ENCODE assay signal across 28 cellular contexts in genomic region chr12:130385193-130385592, GRCh38. TPM values are rescaled to one million over a fixed set of nuclear protein-coding genes. Genes with fewer than 3 reads are reported as not detected.
A peak's percentile ranks its signal among the peaks of the same experiment; 100 is the strongest.
DNase-seq lines count a peak whose midpoint lies in the region; ATAC-seq, FAIRE-seq and TF ChIP-seq lines count a peak whose summit lies in the region.
"Had no signal": no experiment of that assay in that cellular context is flagged by ENCODE, and none has a peak within 500 bp of the region (broad histone marks: within the 10 kb centered on the region; RNA-seq: fewer than 3 reads in every experiment).

No MANE protein-coding gene starts in this region.

- no peak for TF ChIP-seq RAD21 in liver (IDR thresholded peaks at IDR 0.05)
- TF ChIP-seq RAD21 in HepG2 (CRISPR knock-in tag; IDR thresholded peaks at IDR 0.05) = no peak

- H3K27me3 ChIP-seq in liver (ENCODE audit: control insufficient read depth in 4 of 4, insufficient read depth in 4 of 4, low read length in 3 of 4) (no peaks in the 10 kb centered on the region), HepG2 (ENCODE audit: control insufficient read depth in 1 of 2, insufficient read depth in 2 of 2, low read length in 2 of 2) (no peaks in the 10 kb centered on the region), right lobe of liver (no peaks in the 10 kb centered on the region)
- H3K27me3 ChIP-seq: BLaER1 had no signal

- intact Hi-C loops in HepG2 (cut with micrococcal nuclease; ENCODE audit: unreplicated experiment) = no loop called here
- intact Hi-C loops in right lobe of liver (cut with DNase I) = no loop called here
- intact Hi-C loops in left ventricle myocardium superior (cut with micrococcal nuclease) = no loop called here

- no peaks in the 10 kb centered on the region for H3K79me2 ChIP-seq in HepG2 (ENCODE audit: insufficient read depth, low read length)

- no peak overlapping the region for H3K4me2 ChIP-seq in HepG2 (ENCODE audit: low read depth, low read length)
- H3K4me2 ChIP-seq: BLaER1 had no signal

- CTCF ChIA-PET in HepG2 (lab: Yijun Ruan, JAX; ENCODE audit: low intra/inter-chr PET ratio, low total read pairs) = no interaction called here

- POLR2A ChIA-PET in HepG2 (lab: Yijun Ruan, JAX) = no interaction called here

- H4K20me1 ChIP-seq in HepG2 (ENCODE audit: insufficient read depth, low read length) = no peaks in the 10 kb centered on the region
- H4K20me1 ChIP-seq: BLaER1 had no signal

- ATAC-seq in HepG2 (no peak), right lobe of liver (peak; percentile 36 to 78 (median 60)), left ventricle myocardium superior (no peak)
- ATAC-seq: GM12878 had no signal

- 41% methylated on average over 4 of the region's 4 CpGs for WGBS in liver
- 22% methylated on average over 4 of the region's 4 CpGs for WGBS in HepG2 (ENCODE audit: low lambda C conversion rate)
- 42% methylated on average over 4 of the region's 4 CpGs for WGBS in right lobe of liver (ENCODE audit: insufficient coverage, low coverage, low lambda C conversion rate, missing lambda C conversion rate)

- TF ChIP-seq POLR2A in HepG2 (IDR thresholded peaks at IDR 0.05; ENCODE audit: insufficient read depth in 1 of 2, low read depth in 2 of 2, low read length in 2 of 2) = no peak
- no peak for TF ChIP-seq POLR2A in right lobe of liver (IDR thresholded peaks at IDR 0.05)

- H2AFZ ChIP-seq in HepG2 (ENCODE audit: low read length) = no peak overlapping the region

- no peak overlapping the region for H3K27ac ChIP-seq in liver (ENCODE audit: low read depth in 1 of 2, low read length in 2 of 2)
- no peak overlapping the region for H3K27ac ChIP-seq in HepG2 (ENCODE audit: extremely low read length, insufficient read depth, low read length)
- H3K27ac ChIP-seq in right lobe of liver = no peak overlapping the region

- no peaks in the 10 kb centered on the region for H3K36me3 ChIP-seq in liver (ENCODE audit: control insufficient read depth in 4 of 4, insufficient read depth in 3 of 4, low read depth in 1 of 4, low read length in 3 of 4)
- no peaks in the 10 kb centered on the region for H3K36me3 ChIP-seq in HepG2 (replicated peaks in 1 of 2; ENCODE audit: control insufficient read depth in 1 of 2, insufficient read depth in 2 of 2, low read length in 2 of 2)
- no peaks in the 10 kb centered on the region for H3K36me3 ChIP-seq in right lobe of liver
- H3K36me3 ChIP-seq: BE2C, BLaER1 had no signal

- H3K9ac ChIP-seq in liver (ENCODE audit: low read depth in 1 of 2, low read length in 2 of 2) (no peak overlapping the region), HepG2 (ENCODE audit: insufficient read depth, low read depth, low read length) (no peak overlapping the region)
- H3K9ac ChIP-seq: BLaER1 had no signal

- TF ChIP-seq CTCF in liver (IDR thresholded peaks at IDR 0.05; ENCODE audit: low read depth, low read length, missing input control) (no peak), HepG2 (CRISPR knock-in tag; IDR thresholded peaks at IDR 0.05) (no peak), right lobe of liver (IDR thresholded peaks at IDR 0.05) (no peak)

- peaks cover 5 to 30% (median 24%) of the 10 kb centered on the region in 4 donors for H3K4me1 ChIP-seq in liver (ENCODE audit: control insufficient read depth in 4 of 4, insufficient read depth in 4 of 4, low read length in 3 of 4)
- H3K4me1 ChIP-seq in HepG2 (ENCODE audit: insufficient read depth, low read length) = no peaks in the 10 kb centered on the region
- peaks cover 0 to 21% (median 6%) of the 10 kb centered on the region in 4 donors for H3K4me1 ChIP-seq in right lobe of liver
- H3K4me1 ChIP-seq: BE2C had no signal

- TF ChIP-seq EP300 in HepG2 (IDR thresholded peaks at IDR 0.05; ENCODE audit: low read depth in 2 of 2, low read length in 2 of 2) (no peak), HepG2 (CRISPR knock-in tag; IDR thresholded peaks at IDR 0.05; ENCODE audit: borderline replicate concordance) (no peak)

- in situ Hi-C loops in HepG2 (cut with HindIII; ENCODE audit: extremely low pct_ligation_motif_present, low pct_unique_long_range_greater_than_20kb) = no loop called here

- FAIRE-seq in HepG2 (lab: Jason Lieb, UNC) = no peak
- FAIRE-seq: A204.1, GM12878, GM12892, GM18507 had no signal

- no peaks in the 10 kb centered on the region for H3K9me3 ChIP-seq in liver (ENCODE audit: control insufficient read depth in 4 of 4, low read length in 3 of 4)
- no peaks in the 10 kb centered on the region for H3K9me3 ChIP-seq in HepG2 (ENCODE audit: low read length)
- H3K9me3 ChIP-seq in right lobe of liver = no peaks in the 10 kb centered on the region
- H3K9me3 ChIP-seq: BE2C had no signal

- DNase-seq in HepG2 (ENCODE audit: low spot score) = no peak
- no peak for DNase-seq in right lobe of liver
- no peak for DNase-seq in left ventricle myocardium superior
- no peak for DNase-seq in NCI-H748 (lab: John Stamatoyannopoulos, UW; ENCODE audit: unreplicated experiment)
- DNase-seq: 8988T; ACHN; BE2C; C1 segment of cervical spinal cord; CD4-positive, alpha-beta memory T cell; CD4-positive, CD25-positive, alpha-beta regulatory T cell; CD8-positive, alpha-beta memory T cell; COR-L47; DMS 273 treated with DMSO at 0.1 percent for 48 hours; DMS153; DMS53; DMS79; DND-41; EL; GDM1 had no signal

- no peak overlapping the region for H3K4me3 ChIP-seq in liver (ENCODE audit: low read depth in 1 of 3, low read length in 3 of 3)
- H3K4me3 ChIP-seq in HepG2 (replicated peaks in 1 of 3; ENCODE audit: insufficient read depth in 1 of 3, low read depth in 2 of 3, low read length in 3 of 3) = no peak overlapping the region
- no peak overlapping the region for H3K4me3 ChIP-seq in right lobe of liver
- H3K4me3 ChIP-seq: BLaER1, GM12878 had no signal

- no TSS peak for BruUV-seq in HepG2 (replicated peaks; lab: Mats Ljungman, UMichigan)

TF ChIP-seq in liver, 16 proteins besides CTCF, POLR2A, EP300 and RAD21 (continues in another document):
- TF ChIP-seq MAX (IDR thresholded peaks at IDR 0.05) (no peak), FOXA1 (IDR thresholded peaks at IDR 0.05) (no peak), RXRA (IDR thresholded peaks at IDR 0.05) (peak in 1 of 2 donors; percentile 70), EGR1 (IDR thresholded peaks at IDR 0.05; ENCODE audit: low read depth in 2 of 2) (peak in 1 of 2 donors; percentile 33), ATF3 (IDR thresholded peaks at IDR 0.05) (no peak), FOXA2 (IDR thresholded peaks at IDR 0.05) (peak; percentile 14), TAF1 (conservative IDR thresholded peaks at IDR 0.05) (no peak), SP1 (IDR thresholded peaks at IDR 0.05) (peak; percentile 37), JUND (IDR thresholded peaks at IDR 0.05) (peak in 1 of 2 donors; percentile 46), GABPA (IDR thresholded peaks at IDR 0.05 in 1 of 2, conservative IDR thresholded peaks at IDR 0.05 in 1 of 2) (no peak)

TF ChIP-seq in HepG2, 621 proteins besides CTCF, POLR2A, EP300 and RAD21 (continues in another document):
- TF ChIP-seq PHB2 (IDR thresholded peaks at IDR 0.05; ENCODE audit: partially characterized antibody) = no peak
- TF ChIP-seq TBX2 (CRISPR knock-in tag; IDR thresholded peaks at IDR 0.05; ENCODE audit: borderline replicate concordance) = no peak
- no peak for TF ChIP-seq ZNF552 (CRISPR knock-in tag; IDR thresholded peaks at IDR 0.05; ENCODE audit: borderline replicate concordance)
- TF ChIP-seq HOXA3 (CRISPR knock-in tag; IDR thresholded peaks at IDR 0.05) = no peak
- no peak for TF ChIP-seq ZNF792 (CRISPR knock-in tag; IDR thresholded peaks at IDR 0.05)
- TF ChIP-seq ZNF678 (CRISPR knock-in tag; IDR thresholded peaks at IDR 0.05) = no peak
- TF ChIP-seq ZNF703 (CRISPR knock-in tag; IDR thresholded peaks at IDR 0.05; ENCODE audit: borderline replicate concordance) = no peak
- TF ChIP-seq ZNF709 (CRISPR knock-in tag; IDR thresholded peaks at IDR 0.05) = no peak
- TF ChIP-seq MNT (IDR thresholded peaks at IDR 0.05) = no peak
- TF ChIP-seq ZNF263 (CRISPR knock-in tag; IDR thresholded peaks at IDR 0.05) = no peak
- no peak for TF ChIP-seq HNRNPL (IDR thresholded peaks at IDR 0.05; ENCODE audit: low read depth, low read length)

RNA-seq across cellular contexts. Expression of gene PIWIL1, which starts 47.5 kb away (rescaled TPM):
- total RNA-seq in liver (not detected), HepG2 (2016; rRNA removed; fragmentation: Illumina TruSeq; extraction: Trizol) (not detected in 2 replicates), right lobe of liver (not detected), left ventricle myocardium superior (not detected)
- polyA plus RNA-seq in liver (under 1 TPM in 1 of 2 donors, not detected in 1; 0.01 TPM), HepG2 (2011; rRNA removed) (not detected in 2 replicates)
- not detected in 2 replicates for total RNA-seq in HepG2 (2016; cell fraction: cytosol; rRNA removed; fragmentation: Illumina TruSeq; extraction: Trizol; ENCODE audit: low read depth)
- not detected in 2 replicates for total RNA-seq in HepG2 (2016; cell fraction: insoluble cytoplasmic fraction; rRNA removed; fragmentation: Illumina TruSeq; extraction: Trizol)
- total RNA-seq in HepG2 (2016; cell fraction: membrane; rRNA removed; fragmentation: Illumina TruSeq; extraction: Trizol) = not detected in 2 replicates
- total RNA-seq in HepG2 (2016; cell fraction: nucleus; rRNA removed; fragmentation: Illumina TruSeq; extraction: Trizol) = not detected in 2 replicates
- not detected in 2 replicates for polyA plus RNA-seq in HepG2 (2011; cell fraction: cytosol; rRNA removed)
- not detected in 2 replicates for polyA plus RNA-seq in HepG2 (2011; cell fraction: nucleus; rRNA removed)
- polyA plus RNA-seq in HepG2 (2012) = not detected in 2 replicates
- polyA plus RNA-seq in HepG2 (2016; cell fraction: cytosol; fragmentation: Illumina TruSeq; extraction: Trizol; ENCODE audit: low read depth) = not detected in 2 replicates
- not detected in 2 replicates for polyA plus RNA-seq in HepG2 (2016; cell fraction: insoluble cytoplasmic fraction; fragmentation: Illumina TruSeq; extraction: Trizol; ENCODE audit: low read depth)
- polyA plus RNA-seq in HepG2 (2016; cell fraction: membrane; fragmentation: Illumina TruSeq; extraction: Trizol; ENCODE audit: low read depth) = not detected in 2 replicates
- polyA plus RNA-seq in HepG2 (2016; cell fraction: nucleus; fragmentation: Illumina TruSeq; extraction: Trizol; ENCODE audit: insufficient read depth, low read depth) = not detected in 2 replicates
- polyA minus RNA-seq in HepG2 (2011; rRNA and poly(A)+ RNA removed; ENCODE audit: low replicate concordance) = not detected in 2 replicates
- not detected in 2 replicates for polyA minus RNA-seq in HepG2 (2011; cell fraction: cytosol; rRNA and poly(A)+ RNA removed)
- polyA minus RNA-seq in HepG2 (2011; cell fraction: nucleus; rRNA and poly(A)+ RNA removed) = not detected in 2 replicates
- total RNA-seq: A673; CD4-positive, alpha-beta memory T cell; CD4-positive, CD25-positive, alpha-beta regulatory T cell; CD8-positive, alpha-beta memory T cell; GM12878 had no signal
- polyA plus RNA-seq: AG04450; CD14-positive monocyte; CD4-positive, alpha-beta memory T cell; CD4-positive, CD25-positive, alpha-beta regulatory T cell; CD8-positive, alpha-beta memory T cell; GM12878 had no signal

Comparison
In these comparisons a context has a peak if more than half of its experiments do, and no peak if none do; other contexts are left out.
1. ATAC-seq: peak in right lobe of liver (4 of 4); none in HepG2 (single experiment) and left ventricle myocardium superior (single experiment).